In genomic region chr19:4531562-4532165, GRCh38 we compare ENCODE assay signal across 1 cellular context.
TF ChIP-seq lines count a peak whose summit lies in the region.

No MANE protein-coding gene starts in this region.

TF ChIP-seq in HepG2, 621 proteins besides CTCF, POLR2A, EP300 and RAD21 (continued from another document and continues in another):
- TF ChIP-seq, protein P1, sequence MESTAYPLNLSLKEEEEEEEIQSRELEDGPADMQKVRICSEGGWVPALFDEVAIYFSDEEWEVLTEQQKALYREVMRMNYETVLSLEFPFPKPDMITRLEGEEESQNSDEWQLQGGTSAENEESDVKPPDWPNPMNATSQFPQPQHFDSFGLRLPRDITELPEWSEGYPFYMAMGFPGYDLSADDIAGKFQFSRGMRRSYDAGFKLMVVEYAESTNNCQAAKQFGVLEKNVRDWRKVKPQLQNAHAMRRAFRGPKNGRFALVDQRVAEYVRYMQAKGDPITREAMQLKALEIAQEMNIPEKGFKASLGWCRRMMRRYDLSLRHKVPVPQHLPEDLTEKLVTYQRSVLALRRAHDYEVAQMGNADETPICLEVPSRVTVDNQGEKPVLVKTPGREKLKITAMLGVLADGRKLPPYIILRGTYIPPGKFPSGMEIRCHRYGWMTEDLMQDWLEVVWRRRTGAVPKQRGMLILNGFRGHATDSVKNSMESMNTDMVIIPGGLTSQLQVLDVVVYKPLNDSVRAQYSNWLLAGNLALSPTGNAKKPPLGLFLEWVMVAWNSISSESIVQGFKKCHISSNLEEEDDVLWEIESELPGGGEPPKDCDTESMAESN (CRISPR knock-in tag; conservative IDR thresholded peaks at IDR 0.05) = peak; percentile 60; the same call in 1 of the 2 replicates
- TF ChIP-seq ZNF646 (CRISPR knock-in tag; IDR thresholded peaks at IDR 0.05) = no peak
- peak; percentile 95 for TF ChIP-seq SAP130 (CRISPR knock-in tag; IDR thresholded peaks at IDR 0.05; ENCODE audit: low read depth)
- no peak; the same call in 1 of the 2 replicates for TF ChIP-seq ZFX (CRISPR knock-in tag; IDR thresholded peaks at IDR 0.05; ENCODE audit: low read depth)
- TF ChIP-seq, protein P2, sequence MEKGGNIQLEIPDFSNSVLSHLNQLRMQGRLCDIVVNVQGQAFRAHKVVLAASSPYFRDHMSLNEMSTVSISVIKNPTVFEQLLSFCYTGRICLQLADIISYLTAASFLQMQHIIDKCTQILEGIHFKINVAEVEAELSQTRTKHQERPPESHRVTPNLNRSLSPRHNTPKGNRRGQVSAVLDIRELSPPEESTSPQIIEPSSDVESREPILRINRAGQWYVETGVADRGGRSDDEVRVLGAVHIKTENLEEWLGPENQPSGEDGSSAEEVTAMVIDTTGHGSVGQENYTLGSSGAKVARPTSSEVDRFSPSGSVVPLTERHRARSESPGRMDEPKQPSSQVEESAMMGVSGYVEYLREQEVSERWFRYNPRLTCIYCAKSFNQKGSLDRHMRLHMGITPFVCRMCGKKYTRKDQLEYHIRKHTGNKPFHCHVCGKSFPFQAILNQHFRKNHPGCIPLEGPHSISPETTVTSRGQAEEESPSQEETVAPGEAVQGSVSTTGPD (CRISPR knock-in tag; IDR thresholded peaks at IDR 0.05) = no peak; the same call in 1 of the 2 replicates
- no peak for TF ChIP-seq SSRP1 (CRISPR knock-in tag; IDR thresholded peaks at IDR 0.05)
- TF ChIP-seq GFI1 (CRISPR knock-in tag; IDR thresholded peaks at IDR 0.05; ENCODE audit: borderline replicate concordance) = no peak; the same call in 1 of the 2 replicates
- TF ChIP-seq ZUFSP (CRISPR knock-in tag; IDR thresholded peaks at IDR 0.05; ENCODE audit: borderline replicate concordance) = no peak
- no peak for TF ChIP-seq SP140L (CRISPR knock-in tag; IDR thresholded peaks at IDR 0.05; ENCODE audit: borderline replicate concordance)
- peak; percentile 83 for TF ChIP-seq KLF6 (CRISPR knock-in tag; IDR thresholded peaks at IDR 0.05)
- TF ChIP-seq TFDP2 (CRISPR knock-in tag; IDR thresholded peaks at IDR 0.05) = peak; percentile 79
- TF ChIP-seq, protein P3, sequence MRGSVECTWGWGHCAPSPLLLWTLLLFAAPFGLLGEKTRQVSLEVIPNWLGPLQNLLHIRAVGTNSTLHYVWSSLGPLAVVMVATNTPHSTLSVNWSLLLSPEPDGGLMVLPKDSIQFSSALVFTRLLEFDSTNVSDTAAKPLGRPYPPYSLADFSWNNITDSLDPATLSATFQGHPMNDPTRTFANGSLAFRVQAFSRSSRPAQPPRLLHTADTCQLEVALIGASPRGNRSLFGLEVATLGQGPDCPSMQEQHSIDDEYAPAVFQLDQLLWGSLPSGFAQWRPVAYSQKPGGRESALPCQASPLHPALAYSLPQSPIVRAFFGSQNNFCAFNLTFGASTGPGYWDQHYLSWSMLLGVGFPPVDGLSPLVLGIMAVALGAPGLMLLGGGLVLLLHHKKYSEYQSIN (CRISPR knock-in tag; IDR thresholded peaks at IDR 0.05; ENCODE audit: borderline replicate concordance) = no peak
- TF ChIP-seq REXO4 (CRISPR knock-in tag; IDR thresholded peaks at IDR 0.05; ENCODE audit: borderline replicate concordance) = no peak
- TF ChIP-seq MED13 (CRISPR knock-in tag; IDR thresholded peaks at IDR 0.05) = no peak
- peak; percentile 53; the same call in 1 of the 2 replicates for TF ChIP-seq ZNF746 (CRISPR knock-in tag; IDR thresholded peaks at IDR 0.05)
- TF ChIP-seq ZNF253 (CRISPR knock-in tag; IDR thresholded peaks at IDR 0.05; ENCODE audit: borderline replicate concordance) = peak; percentile 70; the same call in 1 of the 2 replicates
- no peak for TF ChIP-seq THYN1 (CRISPR knock-in tag; IDR thresholded peaks at IDR 0.05; ENCODE audit: borderline replicate concordance, low read depth)
- TF ChIP-seq ZFYVE20 (CRISPR knock-in tag; IDR thresholded peaks at IDR 0.05; ENCODE audit: borderline replicate concordance, low read depth) = no peak
- TF ChIP-seq PPARG (CRISPR knock-in tag; conservative IDR thresholded peaks at IDR 0.05) = peak; percentile 52; the same call in 1 of the 2 replicates
- TF ChIP-seq HOXA5 (CRISPR knock-in tag; IDR thresholded peaks at IDR 0.05) = peak; percentile 87
- no peak for TF ChIP-seq MYPOP (CRISPR knock-in tag; IDR thresholded peaks at IDR 0.05)
- no peak for TF ChIP-seq PHB2 (IDR thresholded peaks at IDR 0.05; ENCODE audit: partially characterized antibody)
- no peak for TF ChIP-seq ZNF501 (CRISPR knock-in tag; IDR thresholded peaks at IDR 0.05)
- TF ChIP-seq JDP2 (CRISPR knock-in tag; IDR thresholded peaks at IDR 0.05; ENCODE audit: borderline replicate concordance) = no peak; the same call in 1 of the 2 replicates
- TF ChIP-seq, protein P4, sequence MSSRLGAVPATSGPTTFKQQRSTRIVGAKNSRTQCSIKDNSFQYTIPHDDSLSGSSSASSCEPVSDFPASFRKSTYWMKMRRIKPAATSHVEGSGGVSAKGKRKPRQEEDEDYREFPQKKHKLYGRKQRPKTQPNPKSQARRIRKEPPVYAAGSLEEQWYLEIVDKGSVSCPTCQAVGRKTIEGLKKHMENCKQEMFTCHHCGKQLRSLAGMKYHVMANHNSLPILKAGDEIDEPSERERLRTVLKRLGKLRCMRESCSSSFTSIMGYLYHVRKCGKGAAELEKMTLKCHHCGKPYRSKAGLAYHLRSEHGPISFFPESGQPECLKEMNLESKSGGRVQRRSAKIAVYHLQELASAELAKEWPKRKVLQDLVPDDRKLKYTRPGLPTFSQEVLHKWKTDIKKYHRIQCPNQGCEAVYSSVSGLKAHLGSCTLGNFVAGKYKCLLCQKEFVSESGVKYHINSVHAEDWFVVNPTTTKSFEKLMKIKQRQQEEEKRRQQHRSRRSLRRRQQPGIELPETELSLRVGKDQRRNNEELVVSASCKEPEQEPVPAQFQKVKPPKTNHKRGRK (CRISPR knock-in tag; IDR thresholded peaks at IDR 0.05) = no peak
- TF ChIP-seq ZNF816 (CRISPR knock-in tag; IDR thresholded peaks at IDR 0.05; ENCODE audit: borderline replicate concordance) = 0 out of 2 replicates have a peak, but pooled peaks have one; percentile 42
- no peak for TF ChIP-seq ZNF878 (CRISPR knock-in tag; IDR thresholded peaks at IDR 0.05)
- no peak for TF ChIP-seq SIN3B (IDR thresholded peaks at IDR 0.05; ENCODE audit: low read length)
- no peak for TF ChIP-seq FOXP1 (IDR thresholded peaks at IDR 0.05)
- peak; percentile 58; the same call in 1 of the 2 replicates for TF ChIP-seq FOXP1 (CRISPR knock-in tag; IDR thresholded peaks at IDR 0.05)
- no peak for TF ChIP-seq SMARCC2 (IDR thresholded peaks at IDR 0.05)
- TF ChIP-seq ZNF513 (CRISPR knock-in tag; conservative IDR thresholded peaks at IDR 0.05) = no peak
- no peak for TF ChIP-seq EED (CRISPR knock-in tag; IDR thresholded peaks at IDR 0.05)
- no peak for TF ChIP-seq HMG20B (CRISPR knock-in tag; conservative IDR thresholded peaks at IDR 0.05)
- no peak for TF ChIP-seq ZNF550 (CRISPR knock-in tag; IDR thresholded peaks at IDR 0.05; ENCODE audit: borderline replicate concordance)
- peak; percentile 97 for TF ChIP-seq ARNTL (CRISPR knock-in tag; IDR thresholded peaks at IDR 0.05)
- no peak for TF ChIP-seq PBX3 (CRISPR knock-in tag; IDR thresholded peaks at IDR 0.05; ENCODE audit: borderline replicate concordance)
- no peak for TF ChIP-seq HNRNPUL1 (IDR thresholded peaks at IDR 0.05; ENCODE audit: low read depth, low read length)
- TF ChIP-seq, protein P5, sequence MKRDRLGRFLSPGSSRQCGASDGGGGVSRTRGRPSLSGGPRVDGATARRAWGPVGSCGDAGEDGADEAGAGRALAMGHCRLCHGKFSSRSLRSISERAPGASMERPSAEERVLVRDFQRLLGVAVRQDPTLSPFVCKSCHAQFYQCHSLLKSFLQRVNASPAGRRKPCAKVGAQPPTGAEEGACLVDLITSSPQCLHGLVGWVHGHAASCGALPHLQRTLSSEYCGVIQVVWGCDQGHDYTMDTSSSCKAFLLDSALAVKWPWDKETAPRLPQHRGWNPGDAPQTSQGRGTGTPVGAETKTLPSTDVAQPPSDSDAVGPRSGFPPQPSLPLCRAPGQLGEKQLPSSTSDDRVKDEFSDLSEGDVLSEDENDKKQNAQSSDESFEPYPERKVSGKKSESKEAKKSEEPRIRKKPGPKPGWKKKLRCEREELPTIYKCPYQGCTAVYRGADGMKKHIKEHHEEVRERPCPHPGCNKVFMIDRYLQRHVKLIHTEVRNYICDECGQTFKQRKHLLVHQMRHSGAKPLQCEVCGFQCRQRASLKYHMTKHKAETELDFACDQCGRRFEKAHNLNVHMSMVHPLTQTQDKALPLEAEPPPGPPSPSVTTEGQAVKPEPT (CRISPR knock-in tag; IDR thresholded peaks at IDR 0.05; ENCODE audit: low read depth) = 0 out of 2 replicates have a peak, but pooled peaks have one; percentile 34
